In the genomic region with DNA sequence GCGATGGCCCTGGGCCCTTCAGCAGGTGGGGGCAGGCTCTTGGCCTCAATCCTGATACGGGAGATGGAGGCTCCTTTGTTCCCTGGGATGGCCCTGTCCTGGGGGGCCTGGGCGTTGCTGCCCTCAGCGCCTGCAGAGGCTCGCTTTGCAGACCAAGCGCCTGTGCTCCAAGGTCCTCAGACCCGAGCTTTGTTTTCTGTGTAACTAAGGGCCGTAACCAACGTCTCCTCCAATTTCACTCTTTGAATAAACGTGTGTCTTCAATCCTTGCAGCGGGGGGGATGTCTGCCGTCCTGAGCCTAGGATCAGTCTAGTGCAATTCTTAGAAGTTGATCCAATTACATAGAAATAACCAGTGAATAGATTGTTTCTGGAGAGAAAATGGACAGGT, we compare ENCODE assay signal across 7 cellular contexts. TPM values are rescaled to one million over a fixed set of nuclear protein-coding genes. Genes with fewer than 3 reads are reported as not detected.
DNase-seq lines count a peak whose midpoint lies in the region; FAIRE-seq and TF ChIP-seq lines count a peak whose summit lies in the region.
"Had no signal": no experiment of that assay in that cellular context is flagged by ENCODE, and none has a peak within 500 bp of the region (broad histone marks: within the 10 kb centered on the region; RNA-seq: fewer than 3 reads in every experiment).

No MANE protein-coding gene starts in this region.

- DNase-seq in H7 (peak; percentile 76), astrocyte (ENCODE audit: low read depth) (no peak), NOMO-1 (lab: John Stamatoyannopoulos, UW; ENCODE audit: unreplicated experiment in 2 of 2) (no peak), middle frontal gyrus (ENCODE audit: extremely low spot score, low spot score) (no peak), globus pallidus (ENCODE audit: low spot score) (no peak)

- H3K36me3 Mint-ChIP-seq in astrocyte (ENCODE audit: low read depth, unreplicated experiment) (peaks cover 12% of the 10 kb centered on the region), nephron (ENCODE audit: low read depth) (peaks cover 45% of the 10 kb centered on the region)

- TF ChIP-seq CTCF in astrocyte (IDR thresholded peaks at IDR 0.05; ENCODE audit: insufficient read depth, low read depth, low read length) (no peak), nephron (IDR thresholded peaks at IDR 0.05; ENCODE audit: unreplicated experiment in 3 of 3) (no peak)

- peak overlapping the region; percentile 44 for H3K27ac Mint-ChIP-seq in astrocyte (ENCODE audit: unreplicated experiment)
- peak overlapping the region; percentile 86 to 91 (median 88) for H3K27ac Mint-ChIP-seq in nephron

- peak overlapping the region; percentile 37 for H3K27ac ChIP-seq in astrocyte (ENCODE audit: low read depth, low read length)

- H3K9me3 ChIP-seq in astrocyte (ENCODE audit: insufficient read depth, low read depth, low read length) = no peaks in the 10 kb centered on the region

- FAIRE-seq in astrocyte (lab: Jason Lieb, UNC) = no peak
- FAIRE-seq: colon had no signal

- H3K79me2 ChIP-seq in astrocyte (ENCODE audit: insufficient read depth, low read length) = peaks cover 97% of the 10 kb centered on the region

- H3K27me3 ChIP-seq in H7 (ENCODE audit: control insufficient read depth, insufficient read depth, low read length) (no peaks in the 10 kb centered on the region), astrocyte (ENCODE audit: insufficient read depth, low read length) (no peaks in the 10 kb centered on the region)

- H3K9me3 Mint-ChIP-seq in astrocyte (ENCODE audit: unreplicated experiment) (no peaks in the 10 kb centered on the region), nephron (no peaks in the 10 kb centered on the region)

- H3K4me3 Mint-ChIP-seq in astrocyte (ENCODE audit: unreplicated experiment) (no peak overlapping the region), nephron (peak overlapping the region; percentile 72 to 82 (median 78))

- peaks cover 37% of the 10 kb centered on the region for H3K4me1 ChIP-seq in astrocyte (ENCODE audit: insufficient read depth, low read length)

- H3K4me1 Mint-ChIP-seq in astrocyte (ENCODE audit: low read depth, unreplicated experiment) (peaks cover 19% of the 10 kb centered on the region), nephron (peaks cover 50% of the 10 kb centered on the region)

- peaks cover 96% of the 10 kb centered on the region for H4K20me1 ChIP-seq in astrocyte (ENCODE audit: insufficient read depth, low read length)

- H2AFZ ChIP-seq in astrocyte (ENCODE audit: low read depth, low read length) = no peak overlapping the region

- peak overlapping the region; percentile 66 for H3K9ac ChIP-seq in astrocyte (ENCODE audit: low read length)

- peak overlapping the region; percentile 91 for H3K4me2 ChIP-seq in astrocyte (ENCODE audit: low read length)

- H3K36me3 ChIP-seq in H7 (replicated peaks; ENCODE audit: control insufficient read depth, insufficient read depth, low read length) (peaks cover 46% of the 10 kb centered on the region), astrocyte (ENCODE audit: insufficient read depth, low read length) (peaks cover 33% of the 10 kb centered on the region)

- H3K4me3 ChIP-seq in H7 (ENCODE audit: insufficient read depth, low read depth, low read length) (no peak overlapping the region), astrocyte (ENCODE audit: insufficient read depth, low read depth, low read length) (peak overlapping the region; percentile 57)

- H3K27me3 Mint-ChIP-seq in astrocyte (ENCODE audit: low read depth, unreplicated experiment) = no peaks in the 10 kb centered on the region
- H3K27me3 Mint-ChIP-seq in nephron (ENCODE audit: low read depth) = no peaks in the 10 kb centered on the region

RNA-seq across cellular contexts. Expression of a gene that starts 5.2 kb away (rescaled TPM):
- 460 and 481 TPM in 2 replicates for total RNA-seq in H7 (2014; rRNA removed; shearing (Covaris generic))
- 366 and 386 TPM in 2 replicates for total RNA-seq in astrocyte

RNA-seq across cellular contexts. Expression of a gene that starts 19.3 kb away (rescaled TPM):
- total RNA-seq in H7 (2014; rRNA removed; shearing (Covaris generic)) = 52.0 and 53.8 TPM in 2 replicates
- total RNA-seq in astrocyte = 29.2 and 36.5 TPM in 2 replicates

RNA-seq across cellular contexts. Expression of a gene that starts 25.1 kb away (rescaled TPM):
- 0.85 and 1.3 TPM in 2 replicates for total RNA-seq in H7 (2014; rRNA removed; shearing (Covaris generic))
- total RNA-seq in astrocyte = 1.00 and 1.4 TPM in 2 replicates

RNA-seq across cellular contexts. Expression of a gene that starts 38.3 kb away (rescaled TPM):
- total RNA-seq in H7 (2014; rRNA removed; shearing (Covaris generic)) = 0.66 TPM in 1 of 2 replicates, not detected in the other
- not detected in 2 replicates for total RNA-seq in astrocyte

RNA-seq across cellular contexts. Expression of a gene that starts 49.6 kb away (rescaled TPM):
- not detected in 2 replicates for total RNA-seq in H7 (2014; rRNA removed; shearing (Covaris generic))
- total RNA-seq in astrocyte = not detected in 2 replicates
